Comparison of ENCODE assay signal across 12 cellular contexts in the genomic region with DNA sequence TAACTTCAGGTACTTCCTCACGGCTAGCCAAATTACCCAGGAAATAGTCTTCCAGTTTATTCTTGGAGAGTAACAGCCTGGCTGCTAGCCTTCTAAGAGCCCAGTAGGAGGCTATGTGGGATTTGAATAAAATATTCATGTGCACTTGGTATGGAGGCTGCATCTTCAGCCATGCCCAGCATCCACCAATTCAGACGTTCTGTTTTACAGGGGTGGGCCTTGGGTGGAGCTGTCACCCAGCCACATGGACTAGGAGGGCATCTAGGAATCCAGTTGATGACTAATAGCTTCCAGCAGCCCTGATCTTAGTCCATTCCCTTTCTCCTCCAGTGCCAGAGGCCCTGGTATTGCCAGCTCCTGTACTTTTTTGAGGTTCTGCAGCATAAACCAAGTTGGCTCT.
A peak's percentile ranks its signal among the peaks of the same experiment; 100 is the strongest.
DNase-seq lines count a peak whose midpoint lies in the region; ATAC-seq and TF ChIP-seq lines count a peak whose summit lies in the region.
"Had no signal": no experiment of that assay in that cellular context is flagged by ENCODE, and none has a peak within 500 bp of the region (broad histone marks: within the 10 kb centered on the region; RNA-seq: fewer than 3 reads in every experiment).

No MANE protein-coding gene starts in this region.

- H3K4me1 ChIP-seq in GM23248 (ENCODE audit: insufficient read depth) (peaks cover 5% of the 10 kb centered on the region; the same call in 1 of the 2 replicates), Panc1 (ENCODE audit: control insufficient read depth, insufficient read depth, low read length) (no peaks in the 10 kb centered on the region), osteoblast (ENCODE audit: insufficient read depth, low read length) (no peaks in the 10 kb centered on the region), left lung (no peaks in the 10 kb centered on the region)
- H3K4me1 ChIP-seq: pancreas had no signal

- no peaks in the 10 kb centered on the region for H3K9me3 ChIP-seq in GM23248 (ENCODE audit: low read depth)
- no peaks in the 10 kb centered on the region for H3K9me3 ChIP-seq in Panc1 (ENCODE audit: control insufficient read depth, insufficient read depth, low read depth, low read length)
- H3K9me3 ChIP-seq in osteoblast (ENCODE audit: low read depth, low read length): no peaks in the 10 kb centered on the region
- H3K9me3 ChIP-seq in left lung: peaks cover 0 to 3% of the 10 kb centered on the region in 2 donors
- H3K9me3 ChIP-seq: pancreas had no signal

- WGBS in GM23248 (ENCODE audit: low coverage in 1 of 2, low lambda C conversion rate in 2 of 2, missing lambda C conversion rate in 2 of 2), 2 experiments: 37 to 38% methylated on average over 2 of the region's 2 CpGs

- no TSS peak for BruUV-seq in Panc1 (replicated peaks; lab: Mats Ljungman, UMichigan)

- in situ Hi-C loops in GM23248 (cut with MboI) (no loop called here), Panc1 (cut with HindIII; ENCODE audit: low pct_unique_long_range_greater_than_20kb, low sequenced_read_pairs) (no loop called here)

- no peaks in the 10 kb centered on the region for H3K9me2 ChIP-seq in GM23248 (ENCODE audit: insufficient read depth)

- CTCF ChIA-PET in Panc1 (lab: Charles Lee): no interaction called here
- CTCF ChIA-PET in activated CD4-positive, alpha-beta memory T cell treated with anti-CD3 and anti-CD28 coated beads, Interleukin-2, amount 10 ng/mL, durations not matched to agents 7 days and 5 days (lab: Charles Lee): no interaction called here

- H3K27me3 Mint-ChIP-seq in activated CD4-positive, alpha-beta memory T cell treated with anti-CD3 and anti-CD28 coated beads, Interleukin-2, amount 10 ng/mL, durations not matched to agents 7 days and 5 days: peaks cover 4% of the 10 kb centered on the region

- DNase-seq in GM23248 (peak; percentile 74), Panc1 (ENCODE audit: low read depth, low spot score) (no peak), epithelial cell of proximal tubule (ENCODE audit: low read depth) (no peak), osteoblast (ENCODE audit: insufficient read length, low spot score, missing footprints) (peak; percentile 85), left lung (no peak)
- DNase-seq in activated CD4-positive, alpha-beta memory T cell treated with anti-CD3 and anti-CD28 coated beads, Interleukin-2, amount 10 ng/mL, durations not matched to agents 7 days and 5 days: no peak
- DNase-seq: activated naive CD8-positive, alpha-beta T cell treated with anti-CD3 and anti-CD28 coated beads for 36 hours; effector memory CD8-positive, alpha-beta T cell; Karpas-422; NCI-H446 treated with DMSO at 0.1 percent for 48 hours; pancreas had no signal

- no peak overlapping the region for H3K9ac ChIP-seq in GM23248

- H3K4me2 ChIP-seq in GM23248 (ENCODE audit: unreplicated experiment): no peak overlapping the region
- H3K4me2 ChIP-seq in osteoblast (ENCODE audit: insufficient read depth, low read length): no peak overlapping the region

- H3K27ac ChIP-seq in GM23248 (no peak overlapping the region), Panc1 (ENCODE audit: low read length) (no peak overlapping the region), osteoblast (ENCODE audit: low read depth, low read length) (no peak overlapping the region), left lung (no peak overlapping the region)
- H3K27ac ChIP-seq: pancreas had no signal

- H4K20me1 ChIP-seq in GM23248 (ENCODE audit: insufficient read depth) (no peaks in the 10 kb centered on the region), osteoblast (ENCODE audit: insufficient read depth, low read length) (no peaks in the 10 kb centered on the region)

- no peaks in the 10 kb centered on the region for H3K9me3 Mint-ChIP-seq in activated CD4-positive, alpha-beta memory T cell treated with anti-CD3 and anti-CD28 coated beads, Interleukin-2, amount 10 ng/mL, durations not matched to agents 7 days and 5 days
- H3K9me3 Mint-ChIP-seq: activated naive CD8-positive, alpha-beta T cell treated with anti-CD3 and anti-CD28 coated beads for 36 hours; effector memory CD8-positive, alpha-beta T cell had no signal

- no peaks in the 10 kb centered on the region for H3K79me2 ChIP-seq in GM23248 (ENCODE audit: insufficient read depth)
- H3K79me2 ChIP-seq in osteoblast (ENCODE audit: insufficient read depth, low read length): no peaks in the 10 kb centered on the region

- no peak overlapping the region for H3K27ac Mint-ChIP-seq in activated CD4-positive, alpha-beta memory T cell treated with anti-CD3 and anti-CD28 coated beads, Interleukin-2, amount 10 ng/mL, durations not matched to agents 7 days and 5 days
- H3K27ac Mint-ChIP-seq: activated naive CD8-positive, alpha-beta T cell treated with anti-CD3 and anti-CD28 coated beads for 36 hours; effector memory CD8-positive, alpha-beta T cell had no signal

- no peaks in the 10 kb centered on the region for H3K4me1 Mint-ChIP-seq in activated CD4-positive, alpha-beta memory T cell treated with anti-CD3 and anti-CD28 coated beads, Interleukin-2, amount 10 ng/mL, durations not matched to agents 7 days and 5 days
- H3K4me1 Mint-ChIP-seq: activated naive CD8-positive, alpha-beta T cell treated with anti-CD3 and anti-CD28 coated beads for 36 hours had no signal

- H3F3A ChIP-seq in GM23248 (ENCODE audit: insufficient read depth): 0 out of 2 replicates have a peak, but pooled peaks cover 4% of the 10 kb centered on the region

- POLR2A ChIA-PET in Panc1 (lab: Charles Lee): interaction anchor here (0.6 kb wide), 1 partner anchor 49 kb away, joined by 5 read pairs; no protein-coding TSS in a partner anchor
- POLR2A ChIA-PET in activated CD4-positive, alpha-beta memory T cell treated with anti-CD3 and anti-CD28 coated beads, Interleukin-2, amount 10 ng/mL, durations not matched to agents 7 days and 5 days (lab: Charles Lee): no interaction called here

- H2AFZ ChIP-seq in GM23248 (no peak overlapping the region), osteoblast (ENCODE audit: low read length) (peak overlapping the region; percentile 41)

- ATAC-seq in Panc1 (peak; percentile 55; the same call in 1 of the 2 replicates), left lung (no peak), GM21737 (IDR thresholded peaks at IDR 0.05; ENCODE audit: unreplicated experiment) (no peak)
- ATAC-seq: effector memory CD8-positive, alpha-beta T cell; pancreas had no signal

- TF ChIP-seq CTCF in Panc1 (IDR thresholded peaks at IDR 0.05) (no peak), epithelial cell of proximal tubule (conservative IDR thresholded peaks at IDR 0.05; ENCODE audit: low read depth, low read length) (peak; percentile 33), osteoblast (IDR thresholded peaks at IDR 0.05; ENCODE audit: extremely low read depth, low read depth, low read length) (peak; percentile 44), left lung (IDR thresholded peaks at IDR 0.05) (no peak)

- H3K36me3 ChIP-seq in GM23248 (ENCODE audit: low read depth): no peaks in the 10 kb centered on the region
- H3K36me3 ChIP-seq in Panc1 (ENCODE audit: control insufficient read depth, insufficient read depth, low read length): no peaks in the 10 kb centered on the region
- H3K36me3 ChIP-seq in osteoblast (ENCODE audit: insufficient read depth, low read length): no peaks in the 10 kb centered on the region
- H3K36me3 ChIP-seq in left lung: no peaks in the 10 kb centered on the region
- H3K36me3 ChIP-seq: pancreas had no signal

- no peaks in the 10 kb centered on the region for H3K36me3 Mint-ChIP-seq in activated CD4-positive, alpha-beta memory T cell treated with anti-CD3 and anti-CD28 coated beads, Interleukin-2, amount 10 ng/mL, durations not matched to agents 7 days and 5 days (ENCODE audit: low read depth)
- H3K36me3 Mint-ChIP-seq: activated naive CD8-positive, alpha-beta T cell treated with anti-CD3 and anti-CD28 coated beads for 36 hours had no signal

- no peak overlapping the region for H3K4me3 Mint-ChIP-seq in activated CD4-positive, alpha-beta memory T cell treated with anti-CD3 and anti-CD28 coated beads, Interleukin-2, amount 10 ng/mL, durations not matched to agents 7 days and 5 days
- H3K4me3 Mint-ChIP-seq: activated naive CD8-positive, alpha-beta T cell treated with anti-CD3 and anti-CD28 coated beads for 36 hours; effector memory CD8-positive, alpha-beta T cell had no signal

- intact Hi-C loops in Panc1 (cut with micrococcal nuclease; ENCODE audit: unreplicated experiment) (no loop called here), left lung (cut with DNase I) (no loop called here)

- H3K4me3 ChIP-seq in GM23248 (no peak overlapping the region), Panc1 (ENCODE audit: low read depth in 2 of 2, low read length in 2 of 2) (no peak overlapping the region), epithelial cell of proximal tubule (ENCODE audit: low read depth, low read length) (no peak overlapping the region), osteoblast (ENCODE audit: insufficient read depth, low read length) (no peak overlapping the region), left lung (no peak overlapping the region)
- H3K4me3 ChIP-seq: pancreas had no signal

- H3K27me3 ChIP-seq in GM23248 (replicated peaks; ENCODE audit: insufficient read depth) (no peaks in the 10 kb centered on the region), Panc1 (ENCODE audit: control insufficient read depth, insufficient read depth, low read length) (no peaks in the 10 kb centered on the region), osteoblast (ENCODE audit: insufficient read depth, low read length) (no peaks in the 10 kb centered on the region), left lung (no peaks in the 10 kb centered on the region)
- H3K27me3 ChIP-seq: pancreas had no signal

Comparison
In these comparisons a context has a peak if more than half of its experiments do, and no peak if none do; other contexts are left out.
1. DNase-seq: peak in GM23248 (single experiment) and osteoblast (single experiment); none in Panc1 (single experiment), epithelial cell of proximal tubule (single experiment), left lung (0 of 2) and activated CD4-positive, alpha-beta memory T cell treated with anti-CD3 and anti-CD28 coated beads, Interleukin-2, amount 10 ng/mL, durations not matched to agents 7 days and 5 days (single experiment).
2. CTCF ChIP-seq: peak in epithelial cell of proximal tubule (single experiment) and osteoblast (single experiment); none in Panc1 (single experiment) and left lung (0 of 2).